Comparison of ENCODE assay signal across 1 cellular context in genomic region chr22:43212434-43212952, GRCh38.
TF ChIP-seq lines count a peak whose summit lies in the region.

No MANE protein-coding gene starts in this region.

TF ChIP-seq in H1, 55 proteins besides CTCF, POLR2A, EP300 and RAD21 (continued from another document):
- TF ChIP-seq ATF2 (IDR thresholded peaks at IDR 0.05; ENCODE audit: low read length) (no peak), HDAC2 (IDR thresholded peaks at IDR 0.05; ENCODE audit: borderline replicate concordance in 1 of 2, low read depth in 2 of 2, low read length in 2 of 2) (no peak), CBX5 (IDR thresholded peaks at IDR 0.05; ENCODE audit: low read depth, low read length) (no peak), KDM4A (IDR thresholded peaks at IDR 0.05; ENCODE audit: low read depth, low read length, severe bottlenecking) (no peak)
